35 cellular contexts compared by ENCODE assay signal in genomic region chr4:72169861-72170260, GRCh38.
"Had no signal": no experiment of that assay in that cellular context is flagged by ENCODE, and none has a peak within 500 bp of the region (broad histone marks: within the 10 kb centered on the region; RNA-seq: fewer than 3 reads in every experiment).

No MANE protein-coding gene starts in this region.

- H3K4me3 Mint-ChIP-seq: activated CD4-positive, alpha-beta memory T cell treated with anti-CD3 and anti-CD28 coated beads, Interleukin-2, amount 10 ng/mL, durations not matched to agents 7 days and 5 days; activated CD8-positive, alpha-beta memory T cell treated with anti-CD3 and anti-CD28 coated beads, Interleukin-2, amount 10 ng/mL, durations not matched to agents 7 days and 5 days; activated naive CD8-positive, alpha-beta T cell treated with anti-CD3 and anti-CD28 coated beads for 36 hours had no signal

- DNase-seq: activated CD4-positive, alpha-beta memory T cell treated with anti-CD3 and anti-CD28 coated beads, Interleukin-2, amount 10 ng/mL, durations not matched to agents 7 days and 5 days; activated CD4-positive, alpha-beta T cell treated with anti-CD3 and anti-CD28 coated beads for 1 hour; activated CD4-positive, alpha-beta T cell treated with anti-CD3 and anti-CD28 coated beads for 48 hours; activated CD4-positive, CD25-positive, alpha-beta regulatory T cell; activated CD8-positive, alpha-beta memory T cell treated with anti-CD3 and anti-CD28 coated beads for 24 hours; activated CD8-positive, alpha-beta memory T cell treated with anti-CD3 and anti-CD28 coated beads, Interleukin-2, amount 10 ng/mL, durations not matched to agents 7 days and 5 days; activated CD8-positive, alpha-beta memory T cell treated with anti-CD3 and anti-CD28 coated beads, Interleukin-2, amount 50 U/mL, for 48 hours; activated effector memory CD4-positive, alpha-beta T cell treated with Interleukin-2 at 50 U/mL for 16 hours; activated naive CD4-positive, alpha-beta T cell treated with anti-CD3 and anti-CD28 coated beads, Interleukin-2, amount 50 U/mL, for 16 hours; activated naive CD8-positive, alpha-beta T cell treated with anti-CD3 and anti-CD28 coated beads for 36 hours; activated T-cell treated with anti-CD3 and anti-CD28 coated beads, Interleukin-2, amount 50 U/mL, for 48 hours; amniotic stem cell; aorta; brain microvascular endothelial cell; central memory CD4-positive, alpha-beta T cell; Kasumi-1; MM.1S; MV-4-11; NCI-H1092; NCI-H1436 treated with DMSO at 0.1 percent for 48 hours; NCI-H1694 treated with DMSO at 0.1 percent for 48 hours; NCI-H2029; NCI-H2171; NCI-H510A treated with DMSO at 0.1 percent for 48 hours; NCI-H526 treated with DMSO at 0.1 percent for 48 hours; NCI-H774; Peyer's patch; RPMI8226; SHP77 treated with DMSO at 0.1 percent for 48 hours; SW 1271; T-helper 1 cell; T-helper 2 cell; T-helper 9 cell; WERI-Rb-1 had no signal

- H3K36me3 Mint-ChIP-seq: activated CD8-positive, alpha-beta memory T cell treated with anti-CD3 and anti-CD28 coated beads, Interleukin-2, amount 10 ng/mL, durations not matched to agents 7 days and 5 days; activated naive CD8-positive, alpha-beta T cell treated with anti-CD3 and anti-CD28 coated beads for 36 hours had no signal

- H3K9me3 Mint-ChIP-seq: activated CD4-positive, alpha-beta memory T cell treated with anti-CD3 and anti-CD28 coated beads, Interleukin-2, amount 10 ng/mL, durations not matched to agents 7 days and 5 days had no signal

- H3K27ac Mint-ChIP-seq: activated CD4-positive, alpha-beta memory T cell treated with anti-CD3 and anti-CD28 coated beads, Interleukin-2, amount 10 ng/mL, durations not matched to agents 7 days and 5 days; activated CD8-positive, alpha-beta memory T cell treated with anti-CD3 and anti-CD28 coated beads, Interleukin-2, amount 10 ng/mL, durations not matched to agents 7 days and 5 days; activated naive CD8-positive, alpha-beta T cell treated with anti-CD3 and anti-CD28 coated beads for 36 hours had no signal

- ATAC-seq: activated CD8-positive, alpha-beta memory T cell treated with anti-CD3 and anti-CD28 coated beads, Interleukin-2, amount 10 ng/mL, durations not matched to agents 7 days and 5 days had no signal

- H3K4me3 ChIP-seq: Peyer's patch, SJSA1 had no signal

- H3K4me1 Mint-ChIP-seq: activated CD4-positive, alpha-beta memory T cell treated with anti-CD3 and anti-CD28 coated beads, Interleukin-2, amount 10 ng/mL, durations not matched to agents 7 days and 5 days; activated CD8-positive, alpha-beta memory T cell treated with anti-CD3 and anti-CD28 coated beads, Interleukin-2, amount 10 ng/mL, durations not matched to agents 7 days and 5 days; activated naive CD8-positive, alpha-beta T cell treated with anti-CD3 and anti-CD28 coated beads for 36 hours had no signal

- H3K27me3 Mint-ChIP-seq: activated CD4-positive, alpha-beta memory T cell treated with anti-CD3 and anti-CD28 coated beads, Interleukin-2, amount 10 ng/mL, durations not matched to agents 7 days and 5 days; activated CD8-positive, alpha-beta memory T cell treated with anti-CD3 and anti-CD28 coated beads, Interleukin-2, amount 10 ng/mL, durations not matched to agents 7 days and 5 days; activated naive CD8-positive, alpha-beta T cell treated with anti-CD3 and anti-CD28 coated beads for 36 hours had no signal
